Comparison of ENCODE assay signal across 1 cellular context in genomic region chrX:136909706-136910564, GRCh38.
TF ChIP-seq lines count a peak whose summit lies in the region.

No MANE protein-coding gene starts in this region.

TF ChIP-seq in K562, 482 proteins besides CTCF, POLR2A, EP300 and RAD21 (continued from another document):
- peak in 1 of 2 experiments; percentile 86 for TF ChIP-seq AFF1 (IDR thresholded peaks at IDR 0.05; ENCODE audit: low read depth in 1 of 2, partially characterized antibody in 2 of 2)
- TF ChIP-seq RBM25 (IDR thresholded peaks at IDR 0.05; ENCODE audit: low read depth, low read length, severe bottlenecking) = no peak
- no peak for TF ChIP-seq MXI1 (IDR thresholded peaks at IDR 0.05; ENCODE audit: low read depth, low read length)
- no peak for TF ChIP-seq ZBTB9 (CRISPR knock-in tag; IDR thresholded peaks at IDR 0.05)
- no peak for TF ChIP-seq FOXA1 (IDR thresholded peaks at IDR 0.05; ENCODE audit: borderline replicate concordance)
- TF ChIP-seq PTTG1 (tag; IDR thresholded peaks at IDR 0.05; ENCODE audit: low read depth) = no peak
- TF ChIP-seq MGA (IDR thresholded peaks at IDR 0.05) = no peak; the same call in 1 of the 2 replicates
- TF ChIP-seq MTF1 (CRISPR knock-in tag; IDR thresholded peaks at IDR 0.05; ENCODE audit: borderline replicate concordance) = no peak
- TF ChIP-seq ZNF41 (CRISPR knock-in tag; conservative IDR thresholded peaks at IDR 0.05) = no peak
- no peak for TF ChIP-seq ZNF644 (tag; IDR thresholded peaks at IDR 0.05; ENCODE audit: low read depth)
- TF ChIP-seq HOMEZ (CRISPR knock-in tag; IDR thresholded peaks at IDR 0.05) = no peak
- 0 out of 4 replicates have a peak, but pooled peaks of 1 of the 2 experiments have one; percentile 39 for TF ChIP-seq UBTF (IDR thresholded peaks at IDR 0.05; ENCODE audit: borderline replicate concordance in 1 of 2, low read depth in 2 of 2, low read length in 2 of 2)
- no peak for TF ChIP-seq FIP1L1 (IDR thresholded peaks at IDR 0.05; ENCODE audit: low read depth, low read length, poor library complexity, severe bottlenecking)
- no peak for TF ChIP-seq PHF20 (IDR thresholded peaks at IDR 0.05; ENCODE audit: partially characterized antibody)
- TF ChIP-seq ZFPM2 (CRISPR knock-in tag; IDR thresholded peaks at IDR 0.05) = no peak
- TF ChIP-seq KDM4B (IDR thresholded peaks at IDR 0.05; ENCODE audit: borderline replicate concordance in 2 of 2, low read depth in 1 of 2) = 0 out of 4 replicates have a peak, but pooled peaks of 1 of the 2 experiments have one; percentile 55
- TF ChIP-seq SIN3A (IDR thresholded peaks at IDR 0.05; ENCODE audit: borderline replicate concordance in 2 of 2, control insufficient read depth in 1 of 2, low read depth in 2 of 2, low read length in 2 of 2) = peak in 1 of 2 experiments; percentile 22; a peak in 1 of 4 replicates
- no peak for TF ChIP-seq ZNF174 (CRISPR knock-in tag; IDR thresholded peaks at IDR 0.05)
- no peak for TF ChIP-seq NR3C1 (CRISPR knock-in tag; IDR thresholded peaks at IDR 0.05)
- peak in 1 of 2 experiments; percentile 49; a peak in 3 of 4 replicates for TF ChIP-seq RCOR1 (IDR thresholded peaks at IDR 0.05; ENCODE audit: borderline replicate concordance in 1 of 2, low read depth in 2 of 2, low read length in 2 of 2)
- no peak for TF ChIP-seq ZNF445 (CRISPR knock-in tag; IDR thresholded peaks at IDR 0.05; ENCODE audit: low read depth)
- TF ChIP-seq LARP7 (IDR thresholded peaks at IDR 0.05) = peak; percentile 99
- TF ChIP-seq MTA3 (IDR thresholded peaks at IDR 0.05; ENCODE audit: borderline replicate concordance) = no peak
- TF ChIP-seq ZNF347 (CRISPR knock-in tag; IDR thresholded peaks at IDR 0.05; ENCODE audit: low read depth) = no peak
- TF ChIP-seq BCOR (IDR thresholded peaks at IDR 0.05) = peak; percentile 61
- no peak for TF ChIP-seq ZNF140 (CRISPR knock-in tag; IDR thresholded peaks at IDR 0.05)
- TF ChIP-seq ARID2 (IDR thresholded peaks at IDR 0.05) = peak; percentile 72; the same call in 1 of the 2 replicates
